8 cellular contexts compared by ENCODE assay signal in the genomic region with DNA sequence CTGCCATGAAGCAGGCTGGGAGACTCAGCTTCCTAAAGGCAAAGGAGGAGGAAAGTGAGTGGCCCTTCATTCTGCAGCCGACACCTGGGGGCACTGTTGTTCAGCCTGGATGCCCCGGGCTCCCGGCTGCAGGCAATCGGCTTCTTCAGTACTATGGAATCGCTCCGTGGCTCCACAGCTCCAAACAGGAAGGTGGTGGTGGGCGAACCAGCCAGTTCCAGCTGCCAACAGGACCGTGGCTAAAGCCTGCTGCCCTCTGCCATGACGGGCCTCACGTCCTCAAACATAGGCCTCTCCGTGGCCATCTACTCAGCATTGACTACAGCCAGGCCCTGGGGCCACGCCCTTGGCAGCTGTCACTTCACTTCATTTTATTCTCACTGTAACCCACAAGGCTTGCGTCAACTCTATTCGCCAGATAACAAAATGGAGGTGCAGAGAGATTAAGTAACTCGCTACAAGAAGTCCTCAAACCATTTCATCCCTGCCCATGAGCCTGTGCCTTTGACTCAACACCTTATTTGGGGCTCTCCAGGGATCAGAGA. TPM values are rescaled to one million over a fixed set of nuclear protein-coding genes. Genes with fewer than 3 reads are reported as not detected.
DNase-seq lines count a peak whose midpoint lies in the region; ATAC-seq and TF ChIP-seq lines count a peak whose summit lies in the region.

No MANE protein-coding gene starts in this region.

- TF ChIP-seq CTCF in cardiac muscle cell (IDR thresholded peaks at IDR 0.05; ENCODE audit: low read depth, low read length) = peak; percentile 83
- TF ChIP-seq CTCF in PC-9 (conservative IDR thresholded peaks at IDR 0.05) = peak; percentile 65

- CTCF ChIA-PET in PC-9 (lab: Charles Lee) = interaction anchor here (0.6 to 1.5 kb wide), 5 partner anchors 123 to 443 kb away, joined by 3 to 7 read pairs (median 4); no protein-coding TSS in a partner anchor

- peak overlapping the region; percentile 35 for H3K4me3 Mint-ChIP-seq in activated T-cell treated with anti-CD3 and anti-CD28 coated beads, Interleukin-2, amount 50 U/mL, for 24 hours

- peaks cover 38% of the 10 kb centered on the region for H3K27me3 Mint-ChIP-seq in activated T-cell treated with anti-CD3 and anti-CD28 coated beads, Interleukin-2, amount 50 U/mL, for 24 hours

- POLR2A ChIA-PET in PC-9 (lab: Charles Lee; ENCODE audit: unreplicated experiment) = no interaction called here

- H3K36me3 ChIP-seq in cardiac muscle cell (no peaks in the 10 kb centered on the region), PC-9 (ENCODE audit: low read depth) (no peaks in the 10 kb centered on the region)

- no peak overlapping the region for H3K27ac Mint-ChIP-seq in activated T-cell treated with anti-CD3 and anti-CD28 coated beads, Interleukin-2, amount 50 U/mL, for 24 hours

- no peaks in the 10 kb centered on the region for H4K20me1 ChIP-seq in PC-9 (ENCODE audit: insufficient read depth)

- BruUV-seq in PC-9 (replicated peaks; lab: Mats Ljungman, UMichigan) = no TSS peak

- H3K9me2 ChIP-seq in PC-9 (ENCODE audit: insufficient read depth) = no peaks in the 10 kb centered on the region

- H3K27me3 ChIP-seq in cardiac muscle cell = peaks cover 60% of the 10 kb centered on the region
- H3K27me3 ChIP-seq in PC-9 (ENCODE audit: insufficient read depth, low read depth) = no peaks in the 10 kb centered on the region

- H3K4me3 ChIP-seq in cardiac muscle cell (no peak overlapping the region), PC-9 (peak overlapping the region; percentile 33; the same call in 1 of the 2 replicates)

- peak; percentile 81 to 84 for DNase-seq in cardiac muscle cell (ENCODE audit: low read depth in 1 of 2, low spot score in 1 of 2)
- DNase-seq in Right ventricle myocardium inferior (ENCODE audit: missing footprints) = no peak
- peak in 68 of 76 experiments; percentile 13 to 81 (median 55) for DNase-seq in HUDEP-2 (lab: John Stamatoyannopoulos, UW; ENCODE audit: unreplicated experiment in 76 of 76)
- DNase-seq in PC-9 = peak; percentile 40 to 66
- peak; percentile 78 for DNase-seq in activated T-cell treated with anti-CD3 and anti-CD28 coated beads, Interleukin-2, amount 50 U/mL, for 24 hours
- peak; percentile 8 for DNase-seq in foreskin melanocyte
- peak; percentile 29 for DNase-seq in pulmonary artery endothelial cell (ENCODE audit: low read depth, low spot score)

- intact Hi-C loops in Right ventricle myocardium inferior (cut with DNase I) = no loop called here
- intact Hi-C loops in PC-9 (cut with micrococcal nuclease; ENCODE audit: unreplicated experiment) = loop anchor here (1.0 to 5.0 kb wide), 2 partner anchors 126 to 333 kb away; a partner anchor contains a TSS

- H3K4me1 ChIP-seq in cardiac muscle cell (ENCODE audit: low read depth) (no peaks in the 10 kb centered on the region), PC-9 (replicated peaks; ENCODE audit: insufficient read depth) (peaks cover 4% of the 10 kb centered on the region; the same call in 1 of the 2 replicates)

- H3K36me3 Mint-ChIP-seq in activated T-cell treated with anti-CD3 and anti-CD28 coated beads, Interleukin-2, amount 50 U/mL, for 24 hours (ENCODE audit: low read depth) = peaks cover 2% of the 10 kb centered on the region

- no peak overlapping the region for H3K27ac ChIP-seq in cardiac muscle cell
- no peak overlapping the region for H3K27ac ChIP-seq in PC-9

- no peak overlapping the region for H2AFZ ChIP-seq in PC-9

- H3K9me3 Mint-ChIP-seq in activated T-cell treated with anti-CD3 and anti-CD28 coated beads, Interleukin-2, amount 50 U/mL, for 24 hours = peaks cover 8% of the 10 kb centered on the region

- no peaks in the 10 kb centered on the region for H3F3A ChIP-seq in PC-9 (ENCODE audit: insufficient read depth, low read depth)

- H3K9me3 ChIP-seq in cardiac muscle cell (ENCODE audit: low read depth) (no peaks in the 10 kb centered on the region), PC-9 (ENCODE audit: insufficient read depth, low read depth) (no peaks in the 10 kb centered on the region)

- no peak for ATAC-seq in Right ventricle myocardium inferior
- no peak for ATAC-seq in GM19324 (IDR thresholded peaks at IDR 0.05; ENCODE audit: low FRiP score, unreplicated experiment)

- H3K4me1 Mint-ChIP-seq in activated T-cell treated with anti-CD3 and anti-CD28 coated beads, Interleukin-2, amount 50 U/mL, for 24 hours (ENCODE audit: low read depth) = peaks cover 7% of the 10 kb centered on the region

- H3K79me2 ChIP-seq in PC-9 (ENCODE audit: low read depth) = no peaks in the 10 kb centered on the region

- peak overlapping the region; percentile 64 for H3K4me2 ChIP-seq in PC-9

RNA-seq across cellular contexts. Expression of a gene that starts 38.1 kb away (rescaled TPM):
- total RNA-seq in cardiac muscle cell = 0.88 TPM in 1 of 2 replicates, not detected in the other
- 0.14 TPM in 1 of 2 replicates, not detected in the other for polyA plus RNA-seq in cardiac muscle cell
- total RNA-seq in Right ventricle myocardium inferior = not detected
- not detected in 2 replicates for total RNA-seq in PC-9 (2021)
- not detected in 2 replicates for total RNA-seq in pulmonary artery endothelial cell
